In the genomic region with DNA sequence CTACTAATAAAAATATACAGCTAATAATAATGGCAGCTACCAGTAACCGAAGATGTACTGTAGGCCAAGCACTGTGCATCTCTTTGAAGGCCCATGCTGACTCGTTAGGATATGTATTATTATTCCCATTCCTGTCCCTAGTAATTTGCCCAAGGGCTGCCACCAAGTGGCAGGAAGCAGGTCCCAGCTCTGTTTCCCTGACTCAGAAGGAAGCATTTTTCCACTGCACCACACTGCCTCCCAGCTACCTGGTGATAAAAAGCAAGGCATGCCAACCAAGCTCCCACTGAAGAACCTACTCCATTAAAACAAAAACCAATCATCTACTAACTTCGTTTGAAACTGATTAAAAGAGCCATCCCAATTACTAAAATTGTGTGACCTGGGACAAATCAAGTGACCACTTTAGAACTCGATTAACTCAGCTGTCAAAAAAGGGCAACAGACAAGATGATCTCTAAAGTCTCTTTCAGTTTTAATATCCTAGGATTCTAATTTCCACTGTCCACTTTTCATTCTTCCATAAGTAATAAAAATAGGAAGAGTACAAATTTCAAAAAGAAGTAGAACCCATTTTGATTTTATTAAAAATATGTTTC, we compare ENCODE assay signal across 8 cellular contexts. TPM values are rescaled to one million over a fixed set of nuclear protein-coding genes. Genes with fewer than 3 reads are reported as not detected.
DNase-seq lines count a peak whose midpoint lies in the region; ATAC-seq, FAIRE-seq and TF ChIP-seq lines count a peak whose summit lies in the region.

No MANE protein-coding gene starts in this region.

- no peak overlapping the region for H3K9ac ChIP-seq in endothelial cell of umbilical vein (replicated peaks; ENCODE audit: extremely low read depth, insufficient read depth, low read length)

- intact Hi-C loops in Panc1 (cut with micrococcal nuclease; ENCODE audit: unreplicated experiment), result loop anchor here (5.0 to 10.0 kb wide), 3 partner anchors 200 to 350 kb away; a partner anchor contains a TSS
- intact Hi-C loops in endothelial cell of umbilical vein (cut with micrococcal nuclease), result loop anchor here (1.0 to 2.0 kb wide), 4 partner anchors 23 to 349 kb away; a partner anchor contains a TSS

- ATAC-seq in Panc1 (peak; percentile 98), HG02763 (IDR thresholded peaks at IDR 0.05; ENCODE audit: unreplicated experiment) (no peak), HG03520 (IDR thresholded peaks at IDR 0.05; ENCODE audit: unreplicated experiment) (no peak), HG03175 (IDR thresholded peaks at IDR 0.05; ENCODE audit: unreplicated experiment) (no peak)

- H3K4me1 ChIP-seq in Panc1 (ENCODE audit: control insufficient read depth, insufficient read depth, low read length), result no peaks in the 10 kb centered on the region
- no peaks in the 10 kb centered on the region for H3K4me1 ChIP-seq in endothelial cell of umbilical vein (ENCODE audit: control insufficient read depth, extremely low read depth, insufficient read depth, low read length)

- no peak overlapping the region for H3K27ac Mint-ChIP-seq in neural crest cell (ENCODE audit: unreplicated experiment)

- H3K36me3 ChIP-seq in Panc1 (ENCODE audit: control insufficient read depth, insufficient read depth, low read length), result no peaks in the 10 kb centered on the region
- no peaks in the 10 kb centered on the region for H3K36me3 ChIP-seq in endothelial cell of umbilical vein (ENCODE audit: control insufficient read depth in 2 of 2, extremely low read depth in 1 of 2, insufficient read depth in 2 of 2, low read length in 2 of 2)

- BruUV-seq in Panc1 (replicated peaks; lab: Mats Ljungman, UMichigan) (no TSS peak), endothelial cell of umbilical vein (replicated peaks; lab: Mats Ljungman, UMichigan) (no TSS peak)

- CTCF ChIA-PET in Panc1 (lab: Charles Lee), result interaction anchor here (0.5 to 1.4 kb wide), 3 partner anchors 198 to 230 kb away, joined by 6 to 8 read pairs (median 8); no protein-coding TSS in a partner anchor
- CTCF ChIA-PET in endothelial cell of umbilical vein (lab: Charles Lee), result interaction anchor here (0.6 to 3.4 kb wide), 29 partner anchors 8 to 367 kb away, joined by 3 to 109 read pairs (median 4); a partner anchor contains a TSS

- H3K9me1 ChIP-seq in endothelial cell of umbilical vein (replicated peaks; ENCODE audit: control insufficient read depth, extremely low read depth, insufficient read depth, low read length), result no peaks in the 10 kb centered on the region

- in situ Hi-C loops in Panc1 (cut with HindIII; ENCODE audit: low pct_unique_long_range_greater_than_20kb, low sequenced_read_pairs), result no loop called here

- H3K79me2 ChIP-seq in endothelial cell of umbilical vein (ENCODE audit: control insufficient read depth, insufficient read depth, low read length), result no peaks in the 10 kb centered on the region

- FAIRE-seq in endothelial cell of umbilical vein (lab: Jason Lieb, UNC), result peak; percentile 86

- no peaks in the 10 kb centered on the region for H3K27me3 ChIP-seq in Panc1 (ENCODE audit: control insufficient read depth, insufficient read depth, low read length)
- peaks cover 0 to 3% of the 10 kb centered on the region in 2 experiments for H3K27me3 ChIP-seq in endothelial cell of umbilical vein (ENCODE audit: control insufficient read depth in 2 of 2, insufficient read depth in 2 of 2, low read length in 2 of 2)

- H3K36me3 Mint-ChIP-seq in neural crest cell (ENCODE audit: low read depth), result no peaks in the 10 kb centered on the region

- H3K27ac ChIP-seq in Panc1 (ENCODE audit: low read length) (no peak overlapping the region), endothelial cell of umbilical vein (ENCODE audit: insufficient read depth, low read depth, low read length) (no peak overlapping the region)

- DNase-seq in DMS 273 (lab: John Stamatoyannopoulos, UW; ENCODE audit: unreplicated experiment) (peak; percentile 84), Panc1 (ENCODE audit: low read depth, low spot score) (peak; percentile 48), endothelial cell of umbilical vein (ENCODE audit: low read depth, low spot score) (peak; percentile 73), neural crest cell (ENCODE audit: low read depth, low spot score) (peak; percentile 42)

- no peak for TF ChIP-seq EP300 in Ishikawa (IDR thresholded peaks at IDR 0.05; ENCODE audit: borderline replicate concordance)

- no peak overlapping the region for H3K4me3 ChIP-seq in Panc1 (ENCODE audit: low read depth in 2 of 2, low read length in 2 of 2)
- H3K4me3 ChIP-seq in endothelial cell of umbilical vein (replicated peaks in 1 of 3; ENCODE audit: insufficient read depth in 1 of 3, low read depth in 1 of 3, low read length in 3 of 3), result no peak overlapping the region

- no peaks in the 10 kb centered on the region for H3K27me3 Mint-ChIP-seq in neural crest cell (ENCODE audit: low read depth)

- no peak overlapping the region for H3K4me3 Mint-ChIP-seq in neural crest cell

- no peaks in the 10 kb centered on the region for H3K9me3 ChIP-seq in Panc1 (ENCODE audit: control insufficient read depth, insufficient read depth, low read depth, low read length)
- no peaks in the 10 kb centered on the region for H3K9me3 ChIP-seq in endothelial cell of umbilical vein (replicated peaks; ENCODE audit: control insufficient read depth, insufficient read depth, low read length)

- no peak overlapping the region for H3K4me2 ChIP-seq in endothelial cell of umbilical vein (ENCODE audit: insufficient read depth, low read length)

- H2AFZ ChIP-seq in endothelial cell of umbilical vein (ENCODE audit: low read depth, low read length), result no peak overlapping the region

- TF ChIP-seq POLR2A in endothelial cell of umbilical vein (IDR thresholded peaks at IDR 0.05; ENCODE audit: low read depth, low read length), result no peak

- peak; percentile 92 for TF ChIP-seq RAD21 in Ishikawa (IDR thresholded peaks at IDR 0.05; ENCODE audit: low read depth)

- H3K9me3 Mint-ChIP-seq in neural crest cell, result peaks cover 2% of the 10 kb centered on the region

- POLR2A ChIA-PET in Panc1 (lab: Charles Lee) (no interaction called here), endothelial cell of umbilical vein (lab: Charles Lee) (no interaction called here)

- H3K4me1 Mint-ChIP-seq in neural crest cell, result peaks cover 28% of the 10 kb centered on the region

- no peaks in the 10 kb centered on the region for H4K20me1 ChIP-seq in endothelial cell of umbilical vein (replicated peaks; ENCODE audit: control insufficient read depth, extremely low read depth, insufficient read depth, low read length)

- dilution Hi-C loops in endothelial cell of umbilical vein (cut with MboI; ENCODE audit: extremely low pct_ligation_motif_present, low sequenced_read_pairs), result no loop called here

- TF ChIP-seq CTCF in Panc1 (IDR thresholded peaks at IDR 0.05) (peak; percentile 80), endothelial cell of umbilical vein (IDR thresholded peaks at IDR 0.05; ENCODE audit: extremely low read depth in 1 of 2, insufficient read depth in 1 of 2, low read depth in 1 of 2, low read length in 2 of 2) (peak; percentile 42 to 51), neural crest cell (conservative IDR thresholded peaks at IDR 0.05) (peak; percentile 76)

TF ChIP-seq in Ishikawa, 13 proteins besides CTCF, POLR2A, EP300 and RAD21:
- TF ChIP-seq TEAD4 (IDR thresholded peaks at IDR 0.05) (0 out of 2 replicates have a peak, but pooled peaks have one; percentile 18), TAF1 (IDR thresholded peaks at IDR 0.05; ENCODE audit: low read depth) (no peak), ZBTB7A (IDR thresholded peaks at IDR 0.05; ENCODE audit: low read depth) (no peak), EGR1 (IDR thresholded peaks at IDR 0.05) (no peak), NFIC (IDR thresholded peaks at IDR 0.05) (no peak)
- TF ChIP-seq, protein P1, sequence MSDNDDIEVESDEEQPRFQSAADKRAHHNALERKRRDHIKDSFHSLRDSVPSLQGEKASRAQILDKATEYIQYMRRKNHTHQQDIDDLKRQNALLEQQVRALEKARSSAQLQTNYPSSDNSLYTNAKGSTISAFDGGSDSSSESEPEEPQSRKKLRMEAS (IDR thresholded peaks at IDR 0.05), result no peak
- TF ChIP-seq, protein P2, sequence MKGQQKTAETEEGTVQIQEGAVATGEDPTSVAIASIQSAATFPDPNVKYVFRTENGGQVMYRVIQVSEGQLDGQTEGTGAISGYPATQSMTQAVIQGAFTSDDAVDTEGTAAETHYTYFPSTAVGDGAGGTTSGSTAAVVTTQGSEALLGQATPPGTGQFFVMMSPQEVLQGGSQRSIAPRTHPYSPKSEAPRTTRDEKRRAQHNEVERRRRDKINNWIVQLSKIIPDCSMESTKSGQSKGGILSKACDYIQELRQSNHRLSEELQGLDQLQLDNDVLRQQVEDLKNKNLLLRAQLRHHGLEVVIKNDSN (IDR thresholded peaks at IDR 0.05), result no peak

TF ChIP-seq in endothelial cell of umbilical vein, 7 proteins besides CTCF, POLR2A, EP300 and RAD21:
- TF ChIP-seq GATA2 (IDR thresholded peaks at IDR 0.05; ENCODE audit: insufficient read depth, insufficient read length, low read depth, low read length) (no peak), POLR2AphosphoS5 (IDR thresholded peaks at IDR 0.05; ENCODE audit: insufficient read depth, low read depth, low read length) (no peak), EZH2 (IDR thresholded peaks at IDR 0.05; ENCODE audit: borderline replicate concordance, low read depth, low read length, severe bottlenecking) (no peak), JUN (IDR thresholded peaks at IDR 0.05; ENCODE audit: borderline replicate concordance, insufficient read depth, insufficient read length, low read depth) (no peak), FOS (IDR thresholded peaks at IDR 0.05; ENCODE audit: borderline replicate concordance, insufficient read depth, low read length) (no peak), MYC (IDR thresholded peaks at IDR 0.05; ENCODE audit: low read depth, low read length) (no peak)
- TF ChIP-seq, protein P1 (IDR thresholded peaks at IDR 0.05; ENCODE audit: insufficient read depth, insufficient read length), result no peak

RNA-seq across cellular contexts. Expression of a gene that starts 24.3 kb away (rescaled TPM):
- total RNA-seq in Panc1 (2021; ENCODE audit: unreplicated experiment) (15.4 TPM), endothelial cell of umbilical vein (45.8 and 53.9 TPM in 2 replicates), neural crest cell (28.5 and 28.7 TPM in 2 replicates)
- polyA plus RNA-seq in Panc1 (2012; ENCODE audit: insufficient read length), result 6.6 TPM
- 11.2 and 17.9 TPM in 2 replicates for polyA plus RNA-seq in endothelial cell of umbilical vein
- polyA plus RNA-seq in endothelial cell of umbilical vein (2011; cell fraction: cytosol; rRNA removed), result 23.1 and 24.8 TPM in 2 replicates
- 42.4 and 43.4 TPM in 2 replicates for polyA plus RNA-seq in endothelial cell of umbilical vein (2011; cell fraction: nucleus; rRNA removed)
- 35.0 and 48.9 TPM in 2 replicates for polyA plus RNA-seq in endothelial cell of umbilical vein (2012)
- 17.2 and 19.2 TPM in 2 replicates for polyA minus RNA-seq in endothelial cell of umbilical vein
- 13.5 TPM for polyA minus RNA-seq in endothelial cell of umbilical vein (2011; cell fraction: cytosol; rRNA and poly(A)+ RNA removed)
- polyA minus RNA-seq in endothelial cell of umbilical vein (2011; cell fraction: nucleus; rRNA and poly(A)+ RNA removed), result 16.8 and 17.5 TPM in 2 replicates
